Comparison of ENCODE assay signal across 7 cellular contexts in the genomic region with DNA sequence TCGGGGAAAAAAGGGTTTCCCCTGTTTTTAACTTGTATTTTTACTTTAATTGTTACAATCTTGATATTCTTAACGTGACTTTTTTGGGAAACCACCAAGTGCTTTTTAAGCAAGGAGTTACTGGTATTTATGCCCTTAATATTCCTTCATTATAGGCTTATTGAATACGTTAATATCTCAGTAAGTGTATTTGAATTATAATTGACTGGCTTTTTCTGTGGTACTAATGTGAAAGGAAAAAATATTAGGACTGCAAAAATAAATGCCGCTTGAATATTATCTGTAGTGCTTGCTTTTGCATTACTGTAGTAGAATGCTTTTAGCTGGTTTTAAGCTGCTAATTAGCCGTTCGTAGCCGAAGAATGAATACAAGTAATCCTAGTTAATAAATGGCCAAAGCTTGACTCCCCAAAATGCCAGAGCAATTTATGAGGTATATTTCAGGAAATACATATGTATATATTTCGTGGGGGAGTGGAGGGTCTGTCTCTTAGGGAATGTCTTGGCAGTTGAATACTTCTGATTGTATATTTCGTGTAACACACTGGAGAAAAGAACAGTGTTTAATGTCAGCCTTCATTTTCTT. TPM values are rescaled to one million over a fixed set of nuclear protein-coding genes. Genes with fewer than 3 reads are reported as not detected.
DNase-seq lines count a peak whose midpoint lies in the region; ATAC-seq and TF ChIP-seq lines count a peak whose summit lies in the region.

No MANE protein-coding gene starts in this region.

- POLR2A ChIA-PET in HCT116 (lab: Charles Lee) = no interaction called here

- TF ChIP-seq POLR2A in HCT116 (IDR thresholded peaks at IDR 0.05; ENCODE audit: borderline replicate concordance, extremely low read depth, insufficient read depth, insufficient read length) (no peak), sigmoid colon (IDR thresholded peaks at IDR 0.05) (no peak)

- CTCF ChIA-PET in HCT116 (lab: Charles Lee) = no interaction called here

- no peaks in the 10 kb centered on the region for H3K9me2 ChIP-seq in HCT116 (ENCODE audit: insufficient read depth)

- H3K9me3 ChIP-seq in HCT116 (ENCODE audit: control insufficient read depth in 1 of 2, insufficient read depth in 1 of 2, low read depth in 1 of 2, low read length in 2 of 2) (no peaks in the 10 kb centered on the region), SJSA1 (replicated peaks) (no peaks in the 10 kb centered on the region), sigmoid colon (no peaks in the 10 kb centered on the region)

- no peaks in the 10 kb centered on the region for H4K20me1 ChIP-seq in HCT116 (ENCODE audit: insufficient read depth)

- intact Hi-C loops in HCT116 (cut with micrococcal nuclease) = no loop called here
- intact Hi-C loops in sigmoid colon (cut with DNase I) = loop anchor here (2.0 to 5.0 kb wide), 2 partner anchors 52 to 71 kb away; no protein-coding TSS in a partner anchor

- H3K79me2 ChIP-seq in HCT116 (ENCODE audit: insufficient read depth, low read length) = no peaks in the 10 kb centered on the region

- H3K4me3 ChIP-seq in HCT116 (replicated peaks in 1 of 2; ENCODE audit: low read depth in 1 of 2, low read length in 2 of 2) = peak overlapping the region; percentile 65 to 67
- peak overlapping the region; percentile 72 for H3K4me3 ChIP-seq in SJSA1
- peak overlapping the region; percentile 80 for H3K4me3 ChIP-seq in fibroblast of mammary gland (ENCODE audit: control insufficient read depth, low read depth, low read length)
- H3K4me3 ChIP-seq in sigmoid colon = peak overlapping the region; percentile 82 to 99 (median 98)

- peaks cover 14 to 20% of the 10 kb centered on the region in 2 experiments; a peak in 3 of 4 replicates for H3K4me1 ChIP-seq in HCT116 (ENCODE audit: control insufficient read depth in 1 of 2, insufficient read depth in 2 of 2, low read length in 2 of 2)
- peaks cover 15% of the 10 kb centered on the region for H3K4me1 ChIP-seq in SJSA1 (replicated peaks)
- H3K4me1 ChIP-seq in sigmoid colon = peaks cover 0 to 48% (median 36%) of the 10 kb centered on the region in 4 donors

- H3K36me3 ChIP-seq in HCT116 (ENCODE audit: control insufficient read depth in 1 of 2, insufficient read depth in 2 of 2, low read length in 2 of 2) (0 out of 4 replicates have a peak, but pooled peaks cover 0 to 2% of the 10 kb centered on the region in 2 experiments), SJSA1 (peaks cover 4% of the 10 kb centered on the region; the same call in 1 of the 2 replicates), sigmoid colon (peaks cover 0 to 21% (median 0%) of the 10 kb centered on the region in 4 donors)

- BruUV-seq in HCT116 (replicated peaks; lab: Mats Ljungman, UMichigan) = TSS peak; percentile 61

- TF ChIP-seq CTCF in HCT116 (IDR thresholded peaks at IDR 0.05 in 2 of 3, conservative IDR thresholded peaks at IDR 0.05 in 1 of 3; ENCODE audit: borderline replicate concordance in 1 of 3, insufficient read depth in 1 of 3, low read depth in 2 of 3, low read length in 2 of 3) (no peak), fibroblast of mammary gland (conservative IDR thresholded peaks at IDR 0.05; ENCODE audit: control insufficient read depth, insufficient read depth, low read depth, low read length) (no peak), sigmoid colon (IDR thresholded peaks at IDR 0.05) (no peak)

- 0 to 1% methylated on average over 9 of the region's 9 CpGs for WGBS in sigmoid colon, 2 donors

- peak overlapping the region; percentile 88 for H3K4me2 ChIP-seq in HCT116 (ENCODE audit: low read length)

- no peaks in the 10 kb centered on the region for H3K27me3 ChIP-seq in HCT116 (ENCODE audit: insufficient read depth, low read length)
- H3K27me3 ChIP-seq in SJSA1 (replicated peaks) = no peaks in the 10 kb centered on the region
- no peaks in the 10 kb centered on the region for H3K27me3 ChIP-seq in sigmoid colon

- no peak for TF ChIP-seq RAD21 in HCT116 (IDR thresholded peaks at IDR 0.05; ENCODE audit: low read depth)

- H3K9ac ChIP-seq in HCT116 (ENCODE audit: low read length) = peak overlapping the region; percentile 68

- H3K27ac ChIP-seq in HCT116 (ENCODE audit: low read depth, low read length) (peak overlapping the region; percentile 60; the same call in 1 of the 2 replicates), SJSA1 (peak overlapping the region; percentile 92), sigmoid colon (peak overlapping the region; percentile 97 to 99 (median 98))

- RAD21 ChIA-PET in HCT116 (lab: Charles Lee; ENCODE audit: low non-redundant PET in 1 of 2, low total read pairs in 2 of 2, uncharacterized antibody in 2 of 2, unreplicated experiment in 2 of 2) = no interaction called here

- peak overlapping the region; percentile 33 for H2AFZ ChIP-seq in HCT116 (ENCODE audit: low read depth, low read length, poor library complexity, severe bottlenecking)

- no peak for TF ChIP-seq EP300 in sigmoid colon (IDR thresholded peaks at IDR 0.05)

- DNase-seq in HCT116 (ENCODE audit: low read depth, low spot score) = no peak
- DNase-seq in SJSA1 (ENCODE audit: low read depth in 1 of 2, low spot score in 2 of 2) = no peak
- no peak for DNase-seq in fibroblast of mammary gland (ENCODE audit: low read depth)
- no peak for DNase-seq in sigmoid colon
- DNase-seq in glomerular visceral epithelial cell (ENCODE audit: extremely low spot score) = no peak

- no peak for ATAC-seq in HCT116
- ATAC-seq in GM19397 (IDR thresholded peaks at IDR 0.05; ENCODE audit: unreplicated experiment) = no peak
- ATAC-seq in GM21390 (IDR thresholded peaks at IDR 0.05; ENCODE audit: unreplicated experiment) = no peak

TF ChIP-seq in HCT116, 20 proteins besides CTCF, POLR2A, EP300 and RAD21 (continues in another document):
- TF ChIP-seq ELF1 (IDR thresholded peaks at IDR 0.05; ENCODE audit: borderline replicate concordance, low read depth) (no peak), SIN3A (IDR thresholded peaks at IDR 0.05; ENCODE audit: low read depth) (no peak), SRF (IDR thresholded peaks at IDR 0.05; ENCODE audit: low read depth) (no peak), CEBPB (IDR thresholded peaks at IDR 0.05; ENCODE audit: low read depth) (no peak; the same call in 1 of the 2 replicates), EZH2 (IDR thresholded peaks at IDR 0.05) (no peak), TCF7L2 (IDR thresholded peaks at IDR 0.05; ENCODE audit: borderline replicate concordance, extremely low read depth, insufficient read depth, insufficient read length) (no peak), EZH2phosphoT487 (IDR thresholded peaks at IDR 0.05; ENCODE audit: borderline replicate concordance) (no peak), YY1 (IDR thresholded peaks at IDR 0.05; ENCODE audit: extremely low read depth, insufficient replicate concordance, low read depth, low read length) (no peak)
- TF ChIP-seq, protein P1, sequence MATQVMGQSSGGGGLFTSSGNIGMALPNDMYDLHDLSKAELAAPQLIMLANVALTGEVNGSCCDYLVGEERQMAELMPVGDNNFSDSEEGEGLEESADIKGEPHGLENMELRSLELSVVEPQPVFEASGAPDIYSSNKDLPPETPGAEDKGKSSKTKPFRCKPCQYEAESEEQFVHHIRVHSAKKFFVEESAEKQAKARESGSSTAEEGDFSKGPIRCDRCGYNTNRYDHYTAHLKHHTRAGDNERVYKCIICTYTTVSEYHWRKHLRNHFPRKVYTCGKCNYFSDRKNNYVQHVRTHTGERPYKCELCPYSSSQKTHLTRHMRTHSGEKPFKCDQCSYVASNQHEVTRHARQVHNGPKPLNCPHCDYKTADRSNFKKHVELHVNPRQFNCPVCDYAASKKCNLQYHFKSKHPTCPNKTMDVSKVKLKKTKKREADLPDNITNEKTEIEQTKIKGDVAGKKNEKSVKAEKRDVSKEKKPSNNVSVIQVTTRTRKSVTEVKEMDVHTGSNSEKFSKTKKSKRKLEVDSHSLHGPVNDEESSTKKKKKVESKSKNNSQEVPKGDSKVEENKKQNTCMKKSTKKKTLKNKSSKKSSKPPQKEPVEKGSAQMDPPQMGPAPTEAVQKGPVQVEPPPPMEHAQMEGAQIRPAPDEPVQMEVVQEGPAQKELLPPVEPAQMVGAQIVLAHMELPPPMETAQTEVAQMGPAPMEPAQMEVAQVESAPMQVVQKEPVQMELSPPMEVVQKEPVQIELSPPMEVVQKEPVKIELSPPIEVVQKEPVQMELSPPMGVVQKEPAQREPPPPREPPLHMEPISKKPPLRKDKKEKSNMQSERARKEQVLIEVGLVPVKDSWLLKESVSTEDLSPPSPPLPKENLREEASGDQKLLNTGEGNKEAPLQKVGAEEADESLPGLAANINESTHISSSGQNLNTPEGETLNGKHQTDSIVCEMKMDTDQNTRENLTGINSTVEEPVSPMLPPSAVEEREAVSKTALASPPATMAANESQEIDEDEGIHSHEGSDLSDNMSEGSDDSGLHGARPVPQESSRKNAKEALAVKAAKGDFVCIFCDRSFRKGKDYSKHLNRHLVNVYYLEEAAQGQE (IDR thresholded peaks at IDR 0.05; ENCODE audit: low read depth) = no peak
- TF ChIP-seq, protein P2, sequence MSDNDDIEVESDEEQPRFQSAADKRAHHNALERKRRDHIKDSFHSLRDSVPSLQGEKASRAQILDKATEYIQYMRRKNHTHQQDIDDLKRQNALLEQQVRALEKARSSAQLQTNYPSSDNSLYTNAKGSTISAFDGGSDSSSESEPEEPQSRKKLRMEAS (IDR thresholded peaks at IDR 0.05) = no peak

RNA-seq across cellular contexts. Expression of a gene that starts 1.3 kb away (rescaled TPM):
- total RNA-seq in HCT116 (2021; ENCODE audit: unreplicated experiment) = 63.0 TPM
- 52.9 and 63.0 TPM in 2 replicates for polyA plus RNA-seq in HCT116 (2012)
- 16.0 and 21.0 TPM in 2 replicates for total RNA-seq in SJSA1 (2014; rRNA removed; shearing (Covaris generic))
- total RNA-seq in sigmoid colon = 100 to 1,000 TPM in 3 of 4 donors, 10 to 100 TPM in 1; 64.3 to 140 (median 127) TPM
- polyA plus RNA-seq in sigmoid colon = 100 to 1,000 TPM; 179 to 327 (median 236) TPM

RNA-seq across cellular contexts. Expression of a gene that starts 45.9 kb away (rescaled TPM):
- total RNA-seq in HCT116 (2021; ENCODE audit: unreplicated experiment) = 38.9 TPM
- 15.2 and 25.5 TPM in 2 replicates for polyA plus RNA-seq in HCT116 (2012)
- 33.6 and 44.5 TPM in 2 replicates for total RNA-seq in SJSA1 (2014; rRNA removed; shearing (Covaris generic))
- 10 to 100 TPM; 19.7 to 36.8 (median 27.5) TPM for total RNA-seq in sigmoid colon
- polyA plus RNA-seq in sigmoid colon = 10 to 100 TPM; 16.2 to 24.7 (median 20.0) TPM

RNA-seq across cellular contexts. Expression of a gene that starts 46.3 kb away (rescaled TPM):
- total RNA-seq in HCT116 (2021; ENCODE audit: unreplicated experiment) = 39.5 TPM
- 8.8 and 12.7 TPM in 2 replicates for polyA plus RNA-seq in HCT116 (2012)
- total RNA-seq in SJSA1 (2014; rRNA removed; shearing (Covaris generic)) = 41.6 and 51.5 TPM in 2 replicates
- total RNA-seq in sigmoid colon = 10 to 100 TPM; 49.7 to 74.5 (median 72.1) TPM
- polyA plus RNA-seq in sigmoid colon = 10 to 100 TPM; 21.4 to 52.5 (median 33.0) TPM
